Comparison of ENCODE assay signal across 17 cellular contexts in genomic region chr15:27234593-27234992, GRCh38.
"Had no signal": no experiment of that assay in that cellular context is flagged by ENCODE, and none has a peak within 500 bp of the region (broad histone marks: within the 10 kb centered on the region; RNA-seq: fewer than 3 reads in every experiment).

No MANE protein-coding gene starts in this region.

- H3K9me3 Mint-ChIP-seq: activated naive CD4-positive, alpha-beta T cell treated with anti-CD3 and anti-CD28 coated beads for 36 hours had no signal

- H3K36me3 Mint-ChIP-seq: natural killer cell; stimulated activated effector memory CD8-positive, alpha-beta T cell treated with anti-CD3 and anti-CD28 coated beads, Interleukin-12 subunit alpha, Interleukin-12 subunit beta, amount 100 ng/mL, for 72 hours had no signal

- H3K4me3 Mint-ChIP-seq: activated CD4-positive, alpha-beta T cell treated with anti-CD3 and anti-CD28 coated beads, Interleukin-2, amount 10 ng/mL, durations not matched to agents 7 days and 5 days; activated CD8-positive, alpha-beta T cell treated with anti-CD3 and anti-CD28 coated beads, Interleukin-2, amount 10 ng/mL, durations not matched to agents 7 days and 5 days; activated naive CD4-positive, alpha-beta T cell treated with anti-CD3 and anti-CD28 coated beads for 36 hours; activated naive CD8-positive, alpha-beta T cell treated with anti-CD3 and anti-CD28 coated beads, Interleukin-2, amount 50 U/mL, for 24 hours; activated T-cell treated with anti-CD3 and anti-CD28 coated beads, Interleukin-2, amount 50 U/mL, for 24 hours; natural killer cell; stimulated activated effector memory CD8-positive, alpha-beta T cell treated with anti-CD3 and anti-CD28 coated beads, Interleukin-12 subunit alpha, Interleukin-12 subunit beta, amount 100 ng/mL, for 72 hours had no signal

- DNase-seq: activated CD4-positive, alpha-beta T cell treated with anti-CD3 and anti-CD28 coated beads, Interleukin-2, amount 10 ng/mL, durations not matched to agents 7 days and 5 days; activated CD8-positive, alpha-beta T cell treated with anti-CD3 and anti-CD28 coated beads, Interleukin-2, amount 10 ng/mL, durations not matched to agents 7 days and 5 days; activated naive CD4-positive, alpha-beta T cell treated with anti-CD3 and anti-CD28 coated beads for 36 hours; activated naive CD8-positive, alpha-beta T cell treated with anti-CD3 and anti-CD28 coated beads, Interleukin-2, amount 50 U/mL, for 24 hours; activated T-cell treated with anti-CD3 and anti-CD28 coated beads, Interleukin-2, amount 50 U/mL, for 24 hours; cerebellar nuclear complex; cortex of kidney; erythroblast; lower lobe of right lung; natural killer cell; pancreas; sigmoid colon; stimulated activated CD4-positive, alpha-beta T cell treated with anti-CD3 and anti-CD28 coated beads, Interleukin-4, amount 100 ng/mL, for 24 hours; testis; upper lobe of right lung had no signal

- H3K4me1 ChIP-seq: ascending aorta, lower lobe of right lung, pancreas, sigmoid colon, testis, upper lobe of right lung had no signal

- H3K4me3 ChIP-seq: ascending aorta, lower lobe of right lung, pancreas, sigmoid colon, testis, upper lobe of right lung had no signal

- H3K36me3 ChIP-seq: ascending aorta, lower lobe of right lung, pancreas, sigmoid colon, upper lobe of right lung had no signal

- H3K4me1 Mint-ChIP-seq: activated CD4-positive, alpha-beta T cell treated with anti-CD3 and anti-CD28 coated beads, Interleukin-2, amount 10 ng/mL, durations not matched to agents 7 days and 5 days; activated naive CD8-positive, alpha-beta T cell treated with anti-CD3 and anti-CD28 coated beads, Interleukin-2, amount 50 U/mL, for 24 hours; natural killer cell; stimulated activated effector memory CD8-positive, alpha-beta T cell treated with anti-CD3 and anti-CD28 coated beads, Interleukin-12 subunit alpha, Interleukin-12 subunit beta, amount 100 ng/mL, for 72 hours had no signal

- H3K27me3 Mint-ChIP-seq: activated CD4-positive, alpha-beta T cell treated with anti-CD3 and anti-CD28 coated beads, Interleukin-2, amount 10 ng/mL, durations not matched to agents 7 days and 5 days; activated naive CD8-positive, alpha-beta T cell treated with anti-CD3 and anti-CD28 coated beads, Interleukin-2, amount 50 U/mL, for 24 hours; activated T-cell treated with anti-CD3 and anti-CD28 coated beads, Interleukin-2, amount 50 U/mL, for 24 hours had no signal

- H3K27me3 ChIP-seq: ascending aorta, sigmoid colon, testis, upper lobe of right lung had no signal

- ATAC-seq: activated CD8-positive, alpha-beta T cell treated with anti-CD3 and anti-CD28 coated beads, Interleukin-2, amount 10 ng/mL, durations not matched to agents 7 days and 5 days; activated naive CD8-positive, alpha-beta T cell treated with anti-CD3 and anti-CD28 coated beads, Interleukin-2, amount 50 U/mL, for 24 hours; lower lobe of right lung; natural killer cell; pancreas; stimulated activated effector memory CD8-positive, alpha-beta T cell treated with anti-CD3 and anti-CD28 coated beads, Interleukin-12 subunit alpha, Interleukin-12 subunit beta, amount 100 ng/mL, for 72 hours; upper lobe of right lung had no signal

- H3K9me3 ChIP-seq: ascending aorta, lower lobe of right lung, pancreas, sigmoid colon, testis, upper lobe of right lung had no signal

- H3K27ac Mint-ChIP-seq: activated CD4-positive, alpha-beta T cell treated with anti-CD3 and anti-CD28 coated beads, Interleukin-2, amount 10 ng/mL, durations not matched to agents 7 days and 5 days; activated CD8-positive, alpha-beta T cell treated with anti-CD3 and anti-CD28 coated beads, Interleukin-2, amount 10 ng/mL, durations not matched to agents 7 days and 5 days; activated naive CD4-positive, alpha-beta T cell treated with anti-CD3 and anti-CD28 coated beads for 36 hours; activated naive CD8-positive, alpha-beta T cell treated with anti-CD3 and anti-CD28 coated beads, Interleukin-2, amount 50 U/mL, for 24 hours; activated T-cell treated with anti-CD3 and anti-CD28 coated beads, Interleukin-2, amount 50 U/mL, for 24 hours; natural killer cell; stimulated activated effector memory CD8-positive, alpha-beta T cell treated with anti-CD3 and anti-CD28 coated beads, Interleukin-12 subunit alpha, Interleukin-12 subunit beta, amount 100 ng/mL, for 72 hours had no signal

- H3K27ac ChIP-seq: ascending aorta, lower lobe of right lung, pancreas, sigmoid colon, testis, upper lobe of right lung had no signal
